In genomic region chr9:91723420-91724067, GRCh38 we compare ENCODE assay signal across 17 cellular contexts.
A peak's percentile ranks its signal among the peaks of the same experiment; 100 is the strongest.
DNase-seq lines count a peak whose midpoint lies in the region; ATAC-seq, FAIRE-seq and TF ChIP-seq lines count a peak whose summit lies in the region.
"Had no signal": no experiment of that assay in that cellular context is flagged by ENCODE, and none has a peak within 500 bp of the region (broad histone marks: within the 10 kb centered on the region; RNA-seq: fewer than 3 reads in every experiment).

No MANE protein-coding gene starts in this region.

- WGBS in HepG2 (ENCODE audit: low lambda C conversion rate): no CpG with 5 or more reads among the region's 23 CpGs
- 11% methylated on average over 2 of the region's 23 CpGs for WGBS in right lobe of liver (ENCODE audit: insufficient coverage, low coverage, low lambda C conversion rate, missing lambda C conversion rate)

- CTCF ChIA-PET in HepG2 (lab: Yijun Ruan, JAX; ENCODE audit: low intra/inter-chr PET ratio, low total read pairs): no interaction called here

- no peak for TF ChIP-seq RAD21 in HepG2 (CRISPR knock-in tag; IDR thresholded peaks at IDR 0.05)

- H3K36me3 Mint-ChIP-seq in natural killer cell treated with Interleukin-12 subunit alpha and Interleukin-12 subunit beta and Interleukin-15 and Interleukin-18, amount 100 ng/mL, for 72 hours: no peaks in the 10 kb centered on the region
- H3K36me3 Mint-ChIP-seq: CD4-positive, CD25-positive, alpha-beta regulatory T cell had no signal

- no peak overlapping the region for H2AFZ ChIP-seq in HepG2 (ENCODE audit: low read length)

- no peak overlapping the region for H3K4me2 ChIP-seq in HepG2 (ENCODE audit: low read depth, low read length)
- H3K4me2 ChIP-seq: BLaER1 treated with 17β-estradiol and CSF1 and Interleukin-3, amounts not matched to agents 10 nM and 100 nM had no signal

- TF ChIP-seq POLR2A in HepG2 (IDR thresholded peaks at IDR 0.05; ENCODE audit: insufficient read depth in 1 of 2, low read depth in 2 of 2, low read length in 2 of 2) (no peak), right lobe of liver (IDR thresholded peaks at IDR 0.05) (no peak)

- BruUV-seq in HepG2 (replicated peaks; lab: Mats Ljungman, UMichigan): no TSS peak

- TF ChIP-seq EP300 in HepG2 (IDR thresholded peaks at IDR 0.05; ENCODE audit: low read depth in 2 of 2, low read length in 2 of 2) (no peak), HepG2 (CRISPR knock-in tag; IDR thresholded peaks at IDR 0.05; ENCODE audit: borderline replicate concordance) (no peak)

- no peak overlapping the region for H3K4me3 Mint-ChIP-seq in natural killer cell treated with Interleukin-12 subunit alpha and Interleukin-12 subunit beta and Interleukin-15 and Interleukin-18, amount 100 ng/mL, for 72 hours
- H3K4me3 Mint-ChIP-seq: CD4-positive, CD25-positive, alpha-beta regulatory T cell had no signal

- H3K4me3 ChIP-seq in HepG2 (replicated peaks in 1 of 3; ENCODE audit: insufficient read depth in 1 of 3, low read depth in 2 of 3, low read length in 3 of 3): no peak overlapping the region
- no peak overlapping the region for H3K4me3 ChIP-seq in right lobe of liver
- H3K4me3 ChIP-seq: BLaER1 treated with 17β-estradiol and CSF1 and Interleukin-3, amounts not matched to agents 10 nM and 100 nM; HAP-1 had no signal

- peaks cover 12 to 14% of the 10 kb centered on the region in 2 donors for H3K27me3 Mint-ChIP-seq in natural killer cell treated with Interleukin-12 subunit alpha and Interleukin-12 subunit beta and Interleukin-15 and Interleukin-18, amount 100 ng/mL, for 72 hours

- H3K9ac ChIP-seq in HepG2 (ENCODE audit: insufficient read depth, low read depth, low read length): no peak overlapping the region
- H3K9ac ChIP-seq: BLaER1 treated with 17β-estradiol and CSF1 and Interleukin-3, amounts not matched to agents 10 nM and 100 nM had no signal

- H3K27me3 ChIP-seq in HepG2 (ENCODE audit: control insufficient read depth in 1 of 2, insufficient read depth in 2 of 2, low read length in 2 of 2) (peaks cover 5 to 29% of the 10 kb centered on the region in 2 experiments; a peak in 4 of 5 replicates), right lobe of liver (no peaks in the 10 kb centered on the region)
- H3K27me3 ChIP-seq: BLaER1 treated with 17β-estradiol and CSF1 and Interleukin-3, amounts not matched to agents 10 nM and 100 nM had no signal

- ATAC-seq in HepG2 (no peak), right lobe of liver (no peak), HG02852 (IDR thresholded peaks at IDR 0.05; ENCODE audit: unreplicated experiment) (no peak), GM19395 (IDR thresholded peaks at IDR 0.05; ENCODE audit: unreplicated experiment) (no peak)
- peak; percentile 18 to 26 for ATAC-seq in natural killer cell treated with Interleukin-12 subunit alpha and Interleukin-12 subunit beta and Interleukin-15 and Interleukin-18, amount 100 ng/mL, for 72 hours

- no peaks in the 10 kb centered on the region for H3K79me2 ChIP-seq in HepG2 (ENCODE audit: insufficient read depth, low read length)

- POLR2A ChIA-PET in HepG2 (lab: Yijun Ruan, JAX): no interaction called here

- H4K20me1 ChIP-seq in HepG2 (ENCODE audit: insufficient read depth, low read length): no peaks in the 10 kb centered on the region
- H4K20me1 ChIP-seq: BLaER1 treated with 17β-estradiol and CSF1 and Interleukin-3, amounts not matched to agents 10 nM and 100 nM had no signal

- no peaks in the 10 kb centered on the region for H3K9me3 ChIP-seq in HepG2 (ENCODE audit: low read length)
- H3K9me3 ChIP-seq in right lobe of liver: no peaks in the 10 kb centered on the region
- H3K9me3 ChIP-seq: BLaER1 treated with 17β-estradiol and CSF1 and Interleukin-3, amounts not matched to agents 10 nM and 100 nM; HAP-1 had no signal

- no peak for TF ChIP-seq CTCF in HepG2 (CRISPR knock-in tag; IDR thresholded peaks at IDR 0.05)
- no peak for TF ChIP-seq CTCF in right lobe of liver (IDR thresholded peaks at IDR 0.05)

- no peak for DNase-seq in HepG2 (ENCODE audit: low spot score)
- no peak for DNase-seq in right lobe of liver
- no peak for DNase-seq in natural killer cell treated with Interleukin-12 subunit alpha and Interleukin-12 subunit beta and Interleukin-15 and Interleukin-18, amount 100 ng/mL, for 72 hours (ENCODE audit: low spot score)
- peak; percentile 80 for DNase-seq in posterior vena cava (ENCODE audit: low spot score)
- no peak for DNase-seq in SHP77 treated with DMSO at 0.1 percent for 48 hours (lab: John Stamatoyannopoulos, UW)
- DNase-seq: 8988T; AML-193; CD4-positive, CD25-positive, alpha-beta regulatory T cell; DMS53; GF-D8 had no signal

- H3K27ac Mint-ChIP-seq in natural killer cell treated with Interleukin-12 subunit alpha and Interleukin-12 subunit beta and Interleukin-15 and Interleukin-18, amount 100 ng/mL, for 72 hours: no peak overlapping the region
- H3K27ac Mint-ChIP-seq: CD4-positive, CD25-positive, alpha-beta regulatory T cell had no signal

- H3K36me3 ChIP-seq in HepG2 (replicated peaks in 1 of 2; ENCODE audit: control insufficient read depth in 1 of 2, insufficient read depth in 2 of 2, low read length in 2 of 2): no peaks in the 10 kb centered on the region
- H3K36me3 ChIP-seq in right lobe of liver: no peaks in the 10 kb centered on the region
- H3K36me3 ChIP-seq: BLaER1 treated with 17β-estradiol and CSF1 and Interleukin-3, amounts not matched to agents 10 nM and 100 nM; HAP-1 had no signal

- no peaks in the 10 kb centered on the region for H3K9me3 Mint-ChIP-seq in natural killer cell treated with Interleukin-12 subunit alpha and Interleukin-12 subunit beta and Interleukin-15 and Interleukin-18, amount 100 ng/mL, for 72 hours

- 0 out of 2 replicates have a peak, but pooled peaks cover 8% of the 10 kb centered on the region for H3K4me1 ChIP-seq in HepG2 (ENCODE audit: insufficient read depth, low read length)
- H3K4me1 ChIP-seq in right lobe of liver: peaks cover 0 to 4% (median 0%) of the 10 kb centered on the region in 4 donors

- H3K4me1 Mint-ChIP-seq in natural killer cell treated with Interleukin-12 subunit alpha and Interleukin-12 subunit beta and Interleukin-15 and Interleukin-18, amount 100 ng/mL, for 72 hours (ENCODE audit: low read depth in 2 of 2): peaks cover 0 to 2% of the 10 kb centered on the region in 2 donors
- H3K4me1 Mint-ChIP-seq: CD4-positive, CD25-positive, alpha-beta regulatory T cell had no signal

- intact Hi-C loops in HepG2 (cut with micrococcal nuclease; ENCODE audit: unreplicated experiment) (no loop called here), right lobe of liver (cut with DNase I) (loop anchor here (5.0 to 10.0 kb wide), 2 partner anchors 809 to 811 kb away; no protein-coding TSS in a partner anchor), posterior vena cava (cut with DNase I) (no loop called here)

- H3K27ac ChIP-seq in HepG2 (ENCODE audit: extremely low read length, insufficient read depth, low read length): no peak overlapping the region
- H3K27ac ChIP-seq in right lobe of liver: no peak overlapping the region
- H3K27ac ChIP-seq: BLaER1 treated with 17β-estradiol and CSF1 and Interleukin-3, amounts not matched to agents 10 nM and 100 nM had no signal

- in situ Hi-C loops in HepG2 (cut with HindIII; ENCODE audit: extremely low pct_ligation_motif_present, low pct_unique_long_range_greater_than_20kb): no loop called here

- no peak for FAIRE-seq in HepG2 (lab: Jason Lieb, UNC)
- FAIRE-seq: GM19239, H1, HTR-8/SVneo had no signal

TF ChIP-seq in HepG2, 621 proteins besides CTCF, POLR2A, EP300 and RAD21:
- TF ChIP-seq ZFY (CRISPR knock-in tag; IDR thresholded peaks at IDR 0.05) (no peak), CREB1 (IDR thresholded peaks at IDR 0.05) (peak; percentile 40; the same call in 1 of the 2 replicates), CREB1 (CRISPR knock-in tag; IDR thresholded peaks at IDR 0.05) (no peak), E2F1 (CRISPR knock-in tag; IDR thresholded peaks at IDR 0.05) (no peak), ZBTB14 (CRISPR knock-in tag; IDR thresholded peaks at IDR 0.05) (no peak)

Comparison
In these comparisons a context has a peak if more than half of its experiments do, and no peak if none do; other contexts are left out.
1. intact Hi-C loops: an anchor here in right lobe of liver (5.0 to 10.0 kb wide); none called in HepG2 and posterior vena cava.
2. ATAC-seq: peak in natural killer cell treated with Interleukin-12 subunit alpha and Interleukin-12 subunit beta and Interleukin-15 and Interleukin-18, amount 100 ng/mL, for 72 hours (2 of 2); none in HepG2 (single experiment), right lobe of liver (0 of 4), HG02852 (single experiment) and GM19395 (single experiment).